In the genomic region with DNA sequence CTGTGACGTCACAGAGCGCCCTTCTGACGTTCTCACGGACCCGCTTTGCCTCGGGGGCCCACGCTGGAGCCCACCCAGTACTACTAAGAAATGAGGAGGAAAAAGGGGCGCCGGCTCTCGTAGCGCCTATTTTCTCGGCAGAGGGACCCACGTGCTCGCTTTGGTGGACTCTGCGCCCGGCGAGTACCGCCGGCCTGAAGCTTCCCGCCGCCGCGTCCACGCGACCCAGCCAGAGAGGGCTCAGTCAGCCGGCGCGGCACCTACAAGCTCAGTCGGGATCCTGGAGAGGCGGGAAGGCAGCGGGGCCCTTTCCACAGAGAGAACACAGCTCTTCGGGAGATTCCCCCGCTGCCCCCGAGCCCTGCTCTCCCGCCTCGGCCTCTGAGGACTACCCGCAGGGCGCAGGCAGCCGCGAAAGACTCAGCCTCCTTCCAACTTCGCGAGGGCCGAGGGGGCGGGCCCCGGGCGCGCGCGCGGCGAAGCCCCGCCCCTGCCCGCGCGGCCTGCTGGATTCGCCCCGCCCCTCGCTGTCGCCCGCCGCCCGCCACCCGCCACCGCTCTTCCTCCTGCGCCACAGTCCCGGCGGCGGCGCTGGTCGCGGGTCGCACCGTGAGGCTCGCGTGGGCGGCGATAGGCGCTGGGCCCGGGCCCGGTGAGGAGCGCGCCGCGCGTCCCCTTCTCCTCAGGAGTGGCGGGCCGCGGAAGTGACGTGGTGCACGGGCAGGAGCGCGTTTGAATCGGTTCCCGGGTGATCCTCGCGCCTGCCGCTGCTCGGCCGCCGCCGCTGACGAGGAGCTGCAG, we compare ENCODE assay signal across 1 cellular context.
A peak's percentile ranks its signal among the peaks of the same experiment; 100 is the strongest.
TF ChIP-seq lines count a peak whose summit lies in the region.

A gene (plus strand): TSS at position 574 of the 801 bp plus-strand sequence. CDS start 350 bp downstream, outside the sequence.

TF ChIP-seq in HCT116, 20 proteins besides CTCF, POLR2A, EP300 and RAD21 (continued from another document):
- TF ChIP-seq, protein P1, sequence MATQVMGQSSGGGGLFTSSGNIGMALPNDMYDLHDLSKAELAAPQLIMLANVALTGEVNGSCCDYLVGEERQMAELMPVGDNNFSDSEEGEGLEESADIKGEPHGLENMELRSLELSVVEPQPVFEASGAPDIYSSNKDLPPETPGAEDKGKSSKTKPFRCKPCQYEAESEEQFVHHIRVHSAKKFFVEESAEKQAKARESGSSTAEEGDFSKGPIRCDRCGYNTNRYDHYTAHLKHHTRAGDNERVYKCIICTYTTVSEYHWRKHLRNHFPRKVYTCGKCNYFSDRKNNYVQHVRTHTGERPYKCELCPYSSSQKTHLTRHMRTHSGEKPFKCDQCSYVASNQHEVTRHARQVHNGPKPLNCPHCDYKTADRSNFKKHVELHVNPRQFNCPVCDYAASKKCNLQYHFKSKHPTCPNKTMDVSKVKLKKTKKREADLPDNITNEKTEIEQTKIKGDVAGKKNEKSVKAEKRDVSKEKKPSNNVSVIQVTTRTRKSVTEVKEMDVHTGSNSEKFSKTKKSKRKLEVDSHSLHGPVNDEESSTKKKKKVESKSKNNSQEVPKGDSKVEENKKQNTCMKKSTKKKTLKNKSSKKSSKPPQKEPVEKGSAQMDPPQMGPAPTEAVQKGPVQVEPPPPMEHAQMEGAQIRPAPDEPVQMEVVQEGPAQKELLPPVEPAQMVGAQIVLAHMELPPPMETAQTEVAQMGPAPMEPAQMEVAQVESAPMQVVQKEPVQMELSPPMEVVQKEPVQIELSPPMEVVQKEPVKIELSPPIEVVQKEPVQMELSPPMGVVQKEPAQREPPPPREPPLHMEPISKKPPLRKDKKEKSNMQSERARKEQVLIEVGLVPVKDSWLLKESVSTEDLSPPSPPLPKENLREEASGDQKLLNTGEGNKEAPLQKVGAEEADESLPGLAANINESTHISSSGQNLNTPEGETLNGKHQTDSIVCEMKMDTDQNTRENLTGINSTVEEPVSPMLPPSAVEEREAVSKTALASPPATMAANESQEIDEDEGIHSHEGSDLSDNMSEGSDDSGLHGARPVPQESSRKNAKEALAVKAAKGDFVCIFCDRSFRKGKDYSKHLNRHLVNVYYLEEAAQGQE (IDR thresholded peaks at IDR 0.05; ENCODE audit: low read depth) = no peak
- peak; percentile 43; the same call in 1 of the 2 replicates for TF ChIP-seq SIN3A (IDR thresholded peaks at IDR 0.05; ENCODE audit: low read depth)
- TF ChIP-seq, protein P2, sequence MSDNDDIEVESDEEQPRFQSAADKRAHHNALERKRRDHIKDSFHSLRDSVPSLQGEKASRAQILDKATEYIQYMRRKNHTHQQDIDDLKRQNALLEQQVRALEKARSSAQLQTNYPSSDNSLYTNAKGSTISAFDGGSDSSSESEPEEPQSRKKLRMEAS (IDR thresholded peaks at IDR 0.05) = peak; percentile 85
